9 cellular contexts compared by ENCODE assay signal in the genomic region with DNA sequence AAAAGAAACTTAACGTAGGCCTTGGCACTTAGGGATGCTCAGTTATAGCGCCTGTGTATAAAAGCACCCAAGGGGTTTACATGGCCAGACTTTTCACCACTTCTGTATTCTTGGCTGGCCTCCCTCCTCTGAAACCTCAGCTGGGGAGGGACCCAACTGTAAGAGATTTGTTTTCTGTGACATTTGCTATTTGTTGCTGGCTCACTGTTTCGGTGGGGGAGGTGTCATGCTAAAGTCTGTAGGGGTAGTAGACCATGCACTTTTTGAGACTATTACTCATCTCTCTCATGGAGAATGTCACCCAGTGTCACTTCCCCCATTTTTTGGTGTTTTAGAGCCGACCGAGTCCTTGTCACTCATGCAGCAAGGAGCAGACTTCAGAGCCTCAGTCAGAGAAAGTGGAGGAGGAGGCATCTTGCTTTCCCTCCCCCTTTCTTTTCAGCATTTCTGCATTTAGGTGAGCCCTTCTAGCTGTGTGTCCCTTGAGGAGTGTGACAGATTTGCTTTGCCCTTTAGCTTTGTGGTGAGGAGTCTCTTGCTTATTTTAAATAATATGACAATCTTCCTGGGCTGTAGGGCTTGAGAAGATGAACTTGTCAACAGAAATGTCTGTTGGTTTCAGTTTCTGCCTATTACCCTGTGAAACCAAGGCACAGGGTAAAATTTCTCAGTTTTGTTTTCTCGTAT.
DNase-seq lines count a peak whose midpoint lies in the region; ATAC-seq, FAIRE-seq and TF ChIP-seq lines count a peak whose summit lies in the region.
"Had no signal": no experiment of that assay in that cellular context is flagged by ENCODE, and none has a peak within 500 bp of the region (broad histone marks: within the 10 kb centered on the region; RNA-seq: fewer than 3 reads in every experiment).

No MANE protein-coding gene starts in this region.

- H3K4me3 ChIP-seq in KMS-11 (IDR thresholded peaks at IDR 0.05; ENCODE audit: insufficient read depth, low read depth, low read length) = peak overlapping the region; percentile 14
- H3K4me3 ChIP-seq: cardiac muscle cell had no signal

- H3K27ac ChIP-seq in KMS-11 = peak overlapping the region; percentile 87
- H3K27ac ChIP-seq: cardiac muscle cell had no signal

- peak overlapping the region; percentile 93 for H3K27ac Mint-ChIP-seq in activated naive CD4-positive, alpha-beta T cell treated with anti-CD3 and anti-CD28 coated beads, Interleukin-2, amount 10 ng/mL, durations not matched to agents 7 days and 5 days

- H4K20me1 ChIP-seq in KMS-11 (ENCODE audit: insufficient read depth) = no peaks in the 10 kb centered on the region

- H3K27me3 Mint-ChIP-seq in activated naive CD4-positive, alpha-beta T cell treated with anti-CD3 and anti-CD28 coated beads, Interleukin-2, amount 10 ng/mL, durations not matched to agents 7 days and 5 days = no peaks in the 10 kb centered on the region

- peak overlapping the region; percentile 92 for H3K4me2 ChIP-seq in KMS-11

- DNase-seq in GM10248 (ENCODE audit: extremely low spot score) = peak; percentile 78
- peak; percentile 60 for DNase-seq in activated naive CD4-positive, alpha-beta T cell treated with anti-CD3 and anti-CD28 coated beads, Interleukin-2, amount 10 ng/mL, durations not matched to agents 7 days and 5 days
- peak; percentile 22 to 33 for DNase-seq in stimulated activated CD4-positive, alpha-beta T cell treated with anti-CD3 and anti-CD28 coated beads, Interleukin-2, amount 100 ng/mL, for 48 hours
- no peak for DNase-seq in RKO (ENCODE audit: low spot score)
- no peak for DNase-seq in H4 (ENCODE audit: low spot score)
- DNase-seq in urothelium cell line (ENCODE audit: low spot score) = no peak

- CTCF ChIA-PET in GM10248 (lab: Yijun Ruan, JAX) = interaction anchor here (1.2 to 2.1 kb wide), 8 partner anchors 9 to 611 kb away, joined by 3 to 9 read pairs (median 6); no protein-coding TSS in a partner anchor
- CTCF ChIA-PET in activated naive CD4-positive, alpha-beta T cell treated with anti-CD3 and anti-CD28 coated beads, Interleukin-2, amount 10 ng/mL, durations not matched to agents 7 days and 5 days (lab: Charles Lee) = interaction anchor here (0.6 to 5.0 kb wide), 6 partner anchors 25 to 383 kb away, joined by 3 to 30 read pairs (median 5); no protein-coding TSS in a partner anchor

- peaks cover 37% of the 10 kb centered on the region for H3K4me1 Mint-ChIP-seq in activated naive CD4-positive, alpha-beta T cell treated with anti-CD3 and anti-CD28 coated beads, Interleukin-2, amount 10 ng/mL, durations not matched to agents 7 days and 5 days

- H3K36me3 ChIP-seq in KMS-11 (ENCODE audit: insufficient read depth) = no peaks in the 10 kb centered on the region
- H3K36me3 ChIP-seq: cardiac muscle cell had no signal

- H2AFZ ChIP-seq in KMS-11 (ENCODE audit: low read depth) = peak overlapping the region; percentile 55; the same call in 1 of the 2 replicates

- peak overlapping the region; percentile 33; the same call in 1 of the 2 replicates for H3K9ac ChIP-seq in KMS-11

- H3K4me1 ChIP-seq in KMS-11 (ENCODE audit: low read depth, poor library complexity, severe bottlenecking) = peaks cover 85% of the 10 kb centered on the region

- H3K4me3 Mint-ChIP-seq in activated naive CD4-positive, alpha-beta T cell treated with anti-CD3 and anti-CD28 coated beads, Interleukin-2, amount 10 ng/mL, durations not matched to agents 7 days and 5 days = peak overlapping the region; percentile 24

- FAIRE-seq in urothelium cell line (lab: Jason Lieb, UNC) = no peak

- ATAC-seq in GM21447 (IDR thresholded peaks at IDR 0.05; ENCODE audit: unreplicated experiment) = peak; percentile 91

- no peaks in the 10 kb centered on the region for H3K79me2 ChIP-seq in KMS-11 (ENCODE audit: insufficient read depth, low read depth)

- H3K27me3 ChIP-seq in KMS-11 (ENCODE audit: insufficient read depth, low read depth) = no peaks in the 10 kb centered on the region
- H3K27me3 ChIP-seq: cardiac muscle cell had no signal

- POLR2A ChIA-PET in GM10248 (lab: Yijun Ruan, JAX) = no interaction called here

- TF ChIP-seq CTCF in GM10248 (IDR thresholded peaks at IDR 0.05; ENCODE audit: control extremely low read depth, extremely low read depth, low read depth, missing control alignments) = no peak
- TF ChIP-seq CTCF in KMS-11 (conservative IDR thresholded peaks at IDR 0.05; ENCODE audit: low read depth, low read length) = no peak

- H3K36me3 Mint-ChIP-seq in activated naive CD4-positive, alpha-beta T cell treated with anti-CD3 and anti-CD28 coated beads, Interleukin-2, amount 10 ng/mL, durations not matched to agents 7 days and 5 days = peaks cover 14% of the 10 kb centered on the region

- peaks cover 10% of the 10 kb centered on the region for H3K9me3 Mint-ChIP-seq in activated naive CD4-positive, alpha-beta T cell treated with anti-CD3 and anti-CD28 coated beads, Interleukin-2, amount 10 ng/mL, durations not matched to agents 7 days and 5 days

Comparison
In these comparisons a context has a peak if more than half of its experiments do, and no peak if none do; other contexts are left out.
1. DNase-seq: peak in GM10248 (single experiment), activated naive CD4-positive, alpha-beta T cell treated with anti-CD3 and anti-CD28 coated beads, Interleukin-2, amount 10 ng/mL, durations not matched to agents 7 days and 5 days (single experiment) and stimulated activated CD4-positive, alpha-beta T cell treated with anti-CD3 and anti-CD28 coated beads, Interleukin-2, amount 100 ng/mL, for 48 hours (2 of 2); none in RKO (single experiment), H4 (single experiment) and urothelium cell line (single experiment).